In genomic region chr11:128483211-128483788, GRCh38 we compare ENCODE assay signal across 8 cellular contexts.
A peak's percentile ranks its signal among the peaks of the same experiment; 100 is the strongest.
DNase-seq lines count a peak whose midpoint lies in the region; ATAC-seq and TF ChIP-seq lines count a peak whose summit lies in the region.

No MANE protein-coding gene starts in this region.

- H3K36me3 Mint-ChIP-seq in activated naive CD8-positive, alpha-beta T cell treated with anti-CD3 and anti-CD28 coated beads, Interleukin-2, amount 10 ng/mL, durations not matched to agents 7 days and 5 days: peaks cover 89% of the 10 kb centered on the region
- H3K36me3 Mint-ChIP-seq in H9 (ENCODE audit: insufficient read depth in 1 of 3, low read depth in 3 of 3): peaks cover 3 to 37% (median 10%) of the 10 kb centered on the region in 3 experiments; a peak in 5 of 7 replicates

- peak overlapping the region; percentile 86 for H3K4me3 Mint-ChIP-seq in activated naive CD8-positive, alpha-beta T cell treated with anti-CD3 and anti-CD28 coated beads, Interleukin-2, amount 10 ng/mL, durations not matched to agents 7 days and 5 days
- no peak overlapping the region for H3K4me3 Mint-ChIP-seq in H9

- no peak overlapping the region for H3K4ac ChIP-seq in H9 (ENCODE audit: low read depth, low read length)

- no peaks in the 10 kb centered on the region for H3K79me1 ChIP-seq in H9 (ENCODE audit: insufficient read depth, low read depth, low read length, poor library complexity, severe bottlenecking)

- TF ChIP-seq CTCF in right atrium auricular region (IDR thresholded peaks at IDR 0.05): no peak
- TF ChIP-seq CTCF in stomach (IDR thresholded peaks at IDR 0.05): no peak
- no peak for TF ChIP-seq CTCF in H9 (conservative IDR thresholded peaks at IDR 0.05)

- H2BK120ac ChIP-seq in H9 (ENCODE audit: low read depth, low read length, poor library complexity, severe bottlenecking): no peak overlapping the region

- H3K18ac ChIP-seq in H9 (ENCODE audit: insufficient read length, low read depth, low read length): no peak overlapping the region

- H2AFZ ChIP-seq in H9 (ENCODE audit: low read length): no peak overlapping the region

- peaks cover 89% of the 10 kb centered on the region for H3K4me1 Mint-ChIP-seq in activated naive CD8-positive, alpha-beta T cell treated with anti-CD3 and anti-CD28 coated beads, Interleukin-2, amount 10 ng/mL, durations not matched to agents 7 days and 5 days
- H3K4me1 Mint-ChIP-seq in H9: no peaks in the 10 kb centered on the region

- no peak overlapping the region for H2BK5ac ChIP-seq in H9 (ENCODE audit: insufficient read length, low read length)

- H3K27me3 ChIP-seq in right cardiac atrium (ENCODE audit: control insufficient read depth, insufficient read depth): no peaks in the 10 kb centered on the region
- no peaks in the 10 kb centered on the region for H3K27me3 ChIP-seq in right atrium auricular region
- no peaks in the 10 kb centered on the region for H3K27me3 ChIP-seq in stomach
- H3K27me3 ChIP-seq in H9 (ENCODE audit: insufficient read depth, low read length): no peaks in the 10 kb centered on the region

- no peaks in the 10 kb centered on the region for H3K23me2 ChIP-seq in H9 (ENCODE audit: insufficient read length, low read depth, low read length, poor library complexity, severe bottlenecking)

- H4K8ac ChIP-seq in H9 (replicated peaks; ENCODE audit: insufficient read length, low read depth, low read length): no peak overlapping the region

- H2BK15ac ChIP-seq in H9 (ENCODE audit: low read depth, low read length): no peak overlapping the region

- H3K9me3 ChIP-seq in right cardiac atrium (ENCODE audit: control insufficient read depth, low read length) (no peaks in the 10 kb centered on the region), right atrium auricular region (no peaks in the 10 kb centered on the region), stomach (no peaks in the 10 kb centered on the region), H9 (ENCODE audit: control insufficient read depth, low read depth, low read length) (no peaks in the 10 kb centered on the region)

- H3K27ac Mint-ChIP-seq in activated naive CD8-positive, alpha-beta T cell treated with anti-CD3 and anti-CD28 coated beads, Interleukin-2, amount 10 ng/mL, durations not matched to agents 7 days and 5 days: peak overlapping the region; percentile 97
- no peak overlapping the region for H3K27ac Mint-ChIP-seq in H9

- H3K4me2 ChIP-seq in H9 (ENCODE audit: insufficient read depth, insufficient read length, low read length): no peak overlapping the region

- H3K36me3 ChIP-seq in right atrium auricular region (peaks cover 61% of the 10 kb centered on the region), stomach (peaks cover 20 to 82% (median 77%) of the 10 kb centered on the region in 4 donors)

- no peak overlapping the region for H4K91ac ChIP-seq in H9 (ENCODE audit: insufficient read length, low read depth, low read length)

- WGBS in right cardiac atrium: 58% methylated on average over 7 of the region's 7 CpGs
- WGBS in stomach, 5 donors: 53 to 64% (median 63%) methylated on average over 7 of the region's 7 CpGs
- no CpG with 5 or more reads among the region's 7 CpGs for WGBS in H9 (ENCODE audit: extremely low coverage, insufficient read length, low lambda C conversion rate)

- POLR2A ChIA-PET in activated naive CD8-positive, alpha-beta T cell treated with anti-CD3 and anti-CD28 coated beads, Interleukin-2, amount 10 ng/mL, durations not matched to agents 7 days and 5 days (lab: Charles Lee): interaction anchor here (0.8 to 17.8 kb wide), 8 partner anchors 11 to 193 kb away, joined by 3 to 716 read pairs (median 10); no protein-coding TSS in a partner anchor

- no peak overlapping the region for H3T11ph ChIP-seq in H9 (ENCODE audit: low read length)

- H2BK20ac ChIP-seq in H9 (ENCODE audit: low read depth, low read length, poor library complexity, severe bottlenecking): no peak overlapping the region

- H2BK12ac ChIP-seq in H9 (ENCODE audit: insufficient read length, low read depth, low read length): no peak overlapping the region

- no peak overlapping the region for H3K9ac ChIP-seq in H9 (ENCODE audit: extremely low read depth, insufficient read length, low read length)

- H4K5ac ChIP-seq in H9 (ENCODE audit: insufficient read length, low read depth, low read length): no peak overlapping the region

- H3K27ac ChIP-seq in right cardiac atrium (ENCODE audit: low read length): peak overlapping the region; percentile 81
- H3K27ac ChIP-seq in right atrium auricular region: peak overlapping the region in 1 of 2 donors; percentile 69
- H3K27ac ChIP-seq in stomach: peak overlapping the region; percentile 42 to 78 (median 67)
- no peak overlapping the region for H3K27ac ChIP-seq in H9 (ENCODE audit: insufficient read length, low read depth, low read length)

- H3K9me3 Mint-ChIP-seq in activated naive CD8-positive, alpha-beta T cell treated with anti-CD3 and anti-CD28 coated beads, Interleukin-2, amount 10 ng/mL, durations not matched to agents 7 days and 5 days: no peaks in the 10 kb centered on the region
- H3K9me3 Mint-ChIP-seq in H9: no peaks in the 10 kb centered on the region

- DNase-seq in right cardiac atrium (no peak), right atrium auricular region (ENCODE audit: low spot score) (no peak), stomach (no peak), NCI-H2227 (lab: John Stamatoyannopoulos, UW; ENCODE audit: unreplicated experiment) (no peak), H9 (no peak), NCI-H510A treated with DMSO at 0.1 percent for 48 hours (lab: John Stamatoyannopoulos, UW) (no peak)
- DNase-seq in activated naive CD8-positive, alpha-beta T cell treated with anti-CD3 and anti-CD28 coated beads, Interleukin-2, amount 10 ng/mL, durations not matched to agents 7 days and 5 days: no peak

- no peaks in the 10 kb centered on the region for H3K27me3 Mint-ChIP-seq in activated naive CD8-positive, alpha-beta T cell treated with anti-CD3 and anti-CD28 coated beads, Interleukin-2, amount 10 ng/mL, durations not matched to agents 7 days and 5 days
- no peaks in the 10 kb centered on the region for H3K27me3 Mint-ChIP-seq in H9 (ENCODE audit: low read depth)

- no peak overlapping the region for H3K14ac ChIP-seq in H9 (ENCODE audit: insufficient read depth, low read length)

- H3K4me1 ChIP-seq in right cardiac atrium (ENCODE audit: control insufficient read depth, insufficient read depth, low read length) (peaks cover 24% of the 10 kb centered on the region), right atrium auricular region (peaks cover 0 to 64% of the 10 kb centered on the region in 2 donors), stomach (peaks cover 8 to 56% (median 35%) of the 10 kb centered on the region in 4 donors), H9 (ENCODE audit: insufficient read depth, low read length) (no peaks in the 10 kb centered on the region)

- H3K4me3 ChIP-seq in right cardiac atrium (ENCODE audit: low read length): no peak overlapping the region
- no peak overlapping the region for H3K4me3 ChIP-seq in right atrium auricular region
- no peak overlapping the region for H3K4me3 ChIP-seq in stomach

- intact Hi-C loops in right cardiac atrium (cut with DNase I): no loop called here
- intact Hi-C loops in stomach (cut with DNase I; ENCODE audit: low total_unique reads): no loop called here

- no peak for TF ChIP-seq POLR2A in stomach (IDR thresholded peaks at IDR 0.05)

- TF ChIP-seq EP300 in stomach (IDR thresholded peaks at IDR 0.05): no peak

- H3K23ac ChIP-seq in H9 (ENCODE audit: insufficient read length, low read depth, low read length): no peak overlapping the region

- ATAC-seq in right cardiac atrium (no peak), HG03159 (IDR thresholded peaks at IDR 0.05; ENCODE audit: unreplicated experiment) (peak; percentile 48)
- peak; percentile 27 for ATAC-seq in activated naive CD8-positive, alpha-beta T cell treated with anti-CD3 and anti-CD28 coated beads, Interleukin-2, amount 10 ng/mL, durations not matched to agents 7 days and 5 days (ENCODE audit: low read depth)

- no peaks in the 10 kb centered on the region for H4K20me1 ChIP-seq in H9 (ENCODE audit: control insufficient read depth, insufficient read depth, insufficient read length)

- no peak overlapping the region for H2AK5ac ChIP-seq in H9 (ENCODE audit: insufficient read length, low read length)

- no peak overlapping the region for H3K56ac ChIP-seq in H9 (ENCODE audit: insufficient read length, low read depth, low read length)

- H3K79me2 ChIP-seq in H9 (ENCODE audit: insufficient read depth, low read length): no peaks in the 10 kb centered on the region

Comparison
In these comparisons a context has a peak if more than half of its experiments do, and no peak if none do; other contexts are left out.
1. ATAC-seq: peak in HG03159 (single experiment) and activated naive CD8-positive, alpha-beta T cell treated with anti-CD3 and anti-CD28 coated beads, Interleukin-2, amount 10 ng/mL, durations not matched to agents 7 days and 5 days (single experiment); none in right cardiac atrium (0 of 2).